Comparison of ENCODE assay signal across 1 cellular context in the genomic region with DNA sequence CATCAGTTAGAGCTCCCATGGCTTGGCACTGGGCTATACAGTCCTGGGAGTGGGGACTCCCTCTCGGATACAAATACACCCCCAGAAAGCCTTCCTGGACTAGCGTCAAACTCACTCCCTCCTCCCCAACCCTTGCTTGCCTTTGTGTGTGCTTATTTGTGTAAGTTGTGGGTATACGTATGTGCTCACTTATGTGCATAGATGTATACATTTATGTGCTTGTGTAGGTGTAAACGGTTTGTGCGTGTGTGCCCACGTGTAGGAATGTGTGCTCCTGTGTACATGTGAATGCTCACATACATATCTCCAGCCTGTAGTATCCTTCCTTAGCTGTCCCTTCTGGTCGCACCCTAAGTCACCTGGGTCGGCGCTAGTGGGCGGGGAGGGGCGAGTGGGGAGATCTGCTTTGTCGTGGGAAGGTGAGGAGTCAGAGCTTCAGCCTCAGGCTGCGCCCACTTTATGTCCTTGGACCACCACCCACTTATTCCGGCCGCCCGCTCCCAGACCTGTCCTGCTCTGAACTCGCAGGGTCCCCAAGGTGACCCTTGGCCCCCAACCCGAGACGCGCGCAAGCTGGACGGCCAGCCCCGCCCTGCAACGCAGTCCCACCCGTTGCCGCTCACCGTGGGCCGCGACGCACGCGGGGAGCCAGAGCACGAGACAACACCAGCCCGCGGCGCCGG.
TF ChIP-seq lines count a peak whose summit lies in the region.

No MANE protein-coding gene starts in this region.

TF ChIP-seq in IMR-90, 13 proteins besides CTCF, POLR2A, EP300 and RAD21:
- TF ChIP-seq NFE2L2 (IDR thresholded peaks at IDR 0.05; ENCODE audit: low read depth, low read length) (no peak), USF2 (IDR thresholded peaks at IDR 0.05; ENCODE audit: low read depth, low read length) (no peak), FOS (IDR thresholded peaks at IDR 0.05; ENCODE audit: low read depth, low read length) (no peak), RFX5 (IDR thresholded peaks at IDR 0.05; ENCODE audit: low read depth, low read length) (no peak), SMC3 (IDR thresholded peaks at IDR 0.05; ENCODE audit: low read depth, low read length) (no peak), BHLHE40 (IDR thresholded peaks at IDR 0.05; ENCODE audit: low read depth, low read length) (no peak), MXI1 (IDR thresholded peaks at IDR 0.05; ENCODE audit: borderline replicate concordance, low read depth, low read length) (no peak), MAFK (IDR thresholded peaks at IDR 0.05; ENCODE audit: low read depth, low read length) (no peak), MAZ (IDR thresholded peaks at IDR 0.05; ENCODE audit: borderline replicate concordance, low read depth, low read length) (no peak), CHD1 (IDR thresholded peaks at IDR 0.05; ENCODE audit: low read depth, low read length) (no peak), CEBPB (IDR thresholded peaks at IDR 0.05; ENCODE audit: low read depth, low read length) (no peak), RCOR1 (IDR thresholded peaks at IDR 0.05; ENCODE audit: insufficient replicate concordance, low read length) (no peak)
- TF ChIP-seq, protein P1, sequence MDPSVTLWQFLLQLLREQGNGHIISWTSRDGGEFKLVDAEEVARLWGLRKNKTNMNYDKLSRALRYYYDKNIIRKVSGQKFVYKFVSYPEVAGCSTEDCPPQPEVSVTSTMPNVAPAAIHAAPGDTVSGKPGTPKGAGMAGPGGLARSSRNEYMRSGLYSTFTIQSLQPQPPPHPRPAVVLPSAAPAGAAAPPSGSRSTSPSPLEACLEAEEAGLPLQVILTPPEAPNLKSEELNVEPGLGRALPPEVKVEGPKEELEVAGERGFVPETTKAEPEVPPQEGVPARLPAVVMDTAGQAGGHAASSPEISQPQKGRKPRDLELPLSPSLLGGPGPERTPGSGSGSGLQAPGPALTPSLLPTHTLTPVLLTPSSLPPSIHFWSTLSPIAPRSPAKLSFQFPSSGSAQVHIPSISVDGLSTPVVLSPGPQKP (IDR thresholded peaks at IDR 0.05; ENCODE audit: borderline replicate concordance, low read depth, low read length) = no peak
TF ChIP-seq in IMR-90: peak in this region for 0.
